10 cellular contexts compared by ENCODE assay signal in genomic region chr17:29131814-29132682, GRCh38. TPM values are rescaled to one million over a fixed set of nuclear protein-coding genes. Genes with fewer than 3 reads are reported as not detected.
DNase-seq lines count a peak whose midpoint lies in the region; ATAC-seq and TF ChIP-seq lines count a peak whose summit lies in the region.
"Had no signal": no experiment of that assay in that cellular context is flagged by ENCODE, and none has a peak within 500 bp of the region (broad histone marks: within the 10 kb centered on the region; RNA-seq: fewer than 3 reads in every experiment).

No MANE protein-coding gene starts in this region.

- DNase-seq in cardiac muscle cell (ENCODE audit: low read depth in 1 of 2, low spot score in 1 of 2) (peak in 1 of 2 donors; percentile 92), Right ventricle myocardium inferior (ENCODE audit: missing footprints) (no peak), left lung (peak in 1 of 2 donors; percentile 34), vagina (ENCODE audit: extremely low spot score in 2 of 2) (no peak), adrenal gland (no peak), midbrain (lab: John Stamatoyannopoulos, UW) (no peak), GDM1 (lab: John Stamatoyannopoulos, UW) (no peak)
- no peak for DNase-seq in activated naive CD8-positive, alpha-beta T cell treated with anti-CD3 and anti-CD28 coated beads for 36 hours
- DNase-seq: DMS79, NCI-H2171 treated with DMSO at 0.1 percent for 48 hours had no signal

- no peaks in the 10 kb centered on the region for H3K9me3 ChIP-seq in cardiac muscle cell (ENCODE audit: low read depth)
- no peaks in the 10 kb centered on the region for H3K9me3 ChIP-seq in left lung
- H3K9me3 ChIP-seq in vagina, result no peaks in the 10 kb centered on the region
- H3K9me3 ChIP-seq in adrenal gland (replicated peaks in 1 of 3), result no peaks in the 10 kb centered on the region

- H3K4me3 ChIP-seq in cardiac muscle cell, result no peak overlapping the region
- H3K4me3 ChIP-seq in left lung, result no peak overlapping the region
- H3K4me3 ChIP-seq in vagina, result no peak overlapping the region
- H3K4me3 ChIP-seq in adrenal gland, result no peak overlapping the region

- H3K36me3 Mint-ChIP-seq in activated naive CD8-positive, alpha-beta T cell treated with anti-CD3 and anti-CD28 coated beads for 36 hours, result no peaks in the 10 kb centered on the region

- H3K27me3 ChIP-seq in cardiac muscle cell (no peaks in the 10 kb centered on the region), left lung (no peaks in the 10 kb centered on the region), vagina (no peaks in the 10 kb centered on the region), adrenal gland (no peaks in the 10 kb centered on the region)

- peak overlapping the region; percentile 7 for H3K27ac Mint-ChIP-seq in activated naive CD8-positive, alpha-beta T cell treated with anti-CD3 and anti-CD28 coated beads for 36 hours

- intact Hi-C loops in Right ventricle myocardium inferior (cut with DNase I), result no loop called here
- intact Hi-C loops in left lung (cut with DNase I), result no loop called here
- intact Hi-C loops in vagina (cut with DNase I), result no loop called here
- intact Hi-C loops in adrenal gland (cut with DNase I), result no loop called here

- no peaks in the 10 kb centered on the region for H3K27me3 Mint-ChIP-seq in activated naive CD8-positive, alpha-beta T cell treated with anti-CD3 and anti-CD28 coated beads for 36 hours

- ATAC-seq in Right ventricle myocardium inferior (no peak), left lung (peak; percentile 43)

- peak overlapping the region; percentile 13 for H3K27ac ChIP-seq in cardiac muscle cell
- peak overlapping the region; percentile 41 to 44 for H3K27ac ChIP-seq in left lung
- H3K27ac ChIP-seq in vagina, result peak overlapping the region; percentile 73
- peak overlapping the region in 2 of 5 donors; percentile 28 to 76 for H3K27ac ChIP-seq in adrenal gland

- H3K36me3 ChIP-seq in cardiac muscle cell, result peaks cover 4% of the 10 kb centered on the region
- H3K36me3 ChIP-seq in left lung, result peaks cover 0 to 9% of the 10 kb centered on the region in 2 donors
- peaks cover 0 to 12% of the 10 kb centered on the region in 2 donors for H3K36me3 ChIP-seq in vagina
- no peaks in the 10 kb centered on the region for H3K36me3 ChIP-seq in adrenal gland (replicated peaks in 1 of 2)

- WGBS in adrenal gland, 4 donors, result 72 to 78% (median 73%) methylated on average over 9 of the region's 9 CpGs

- peaks cover 15% of the 10 kb centered on the region for H3K4me1 Mint-ChIP-seq in activated naive CD8-positive, alpha-beta T cell treated with anti-CD3 and anti-CD28 coated beads for 36 hours

- TF ChIP-seq POLR2A in vagina (IDR thresholded peaks at IDR 0.05) (no peak), adrenal gland (IDR thresholded peaks at IDR 0.05) (no peak)

- H3K4me3 Mint-ChIP-seq in activated naive CD8-positive, alpha-beta T cell treated with anti-CD3 and anti-CD28 coated beads for 36 hours, result no peak overlapping the region

- no peaks in the 10 kb centered on the region for H3K9me3 Mint-ChIP-seq in activated naive CD8-positive, alpha-beta T cell treated with anti-CD3 and anti-CD28 coated beads for 36 hours

- H3K4me1 ChIP-seq in cardiac muscle cell (ENCODE audit: low read depth) (peaks cover 38% of the 10 kb centered on the region), left lung (peaks cover 6 to 28% of the 10 kb centered on the region in 2 donors), vagina (peaks cover 21% of the 10 kb centered on the region), adrenal gland (replicated peaks in 1 of 2) (peaks cover 0 to 12% of the 10 kb centered on the region in 2 donors)

- TF ChIP-seq CTCF in cardiac muscle cell (IDR thresholded peaks at IDR 0.05; ENCODE audit: low read depth, low read length), result no peak
- no peak for TF ChIP-seq CTCF in left lung (IDR thresholded peaks at IDR 0.05)
- no peak for TF ChIP-seq CTCF in vagina (IDR thresholded peaks at IDR 0.05)
- TF ChIP-seq CTCF in adrenal gland (IDR thresholded peaks at IDR 0.05), result no peak

RNA-seq across cellular contexts. Expression of gene MYO18A, which starts 48.1 kb away (rescaled TPM):
- total RNA-seq in cardiac muscle cell (326 and 564 TPM in 2 replicates), Right ventricle myocardium inferior (373 TPM), left lung (10 to 100 TPM; 55.9 to 58.3 TPM), vagina (70.7 TPM), adrenal gland (10 to 100 TPM; 27.0 to 59.0 (median 40.9) TPM)
- polyA plus RNA-seq in cardiac muscle cell (186 and 218 TPM in 2 replicates), adrenal gland (10 to 100 TPM; 24.7 to 95.6 (median 42.3) TPM)
- total RNA-seq in activated naive CD8-positive, alpha-beta T cell treated with anti-CD3 and anti-CD28 coated beads for 36 hours, result 10 to 100 TPM; 23.6 to 24.2 TPM
